In genomic region chr6:41594326-41594725, GRCh38 we compare ENCODE assay signal across 1 cellular context.
TF ChIP-seq lines count a peak whose summit lies in the region.

No MANE protein-coding gene starts in this region.

TF ChIP-seq in HepG2, 621 proteins besides CTCF, POLR2A, EP300 and RAD21:
- TF ChIP-seq ZFP37 (CRISPR knock-in tag; IDR thresholded peaks at IDR 0.05; ENCODE audit: borderline replicate concordance) = no peak
- 0 out of 2 replicates have a peak, but pooled peaks have one; percentile 12 for TF ChIP-seq POLR2AphosphoS5 (IDR thresholded peaks at IDR 0.05; ENCODE audit: low read depth, low read length)
TF ChIP-seq in HepG2: peak in this region for 1.
